In genomic region chr7:36961691-36962090, GRCh38 we compare ENCODE assay signal across 14 cellular contexts.
"Had no signal": no experiment of that assay in that cellular context is flagged by ENCODE, and none has a peak within 500 bp of the region (broad histone marks: within the 10 kb centered on the region; RNA-seq: fewer than 3 reads in every experiment).

No MANE protein-coding gene starts in this region.

- H3K9ac ChIP-seq: neural progenitor cell had no signal

- H3K27me3 ChIP-seq: gastrocnemius medialis, heart right ventricle, left lung, neural progenitor cell, ovary, sigmoid colon, testis, upper lobe of right lung had no signal

- H3K4me3 ChIP-seq: gastrocnemius medialis, heart right ventricle, left lung, neural progenitor cell, ovary, sigmoid colon, testis, upper lobe of right lung had no signal

- H3K4me2 ChIP-seq: neural progenitor cell had no signal

- H2AFZ ChIP-seq: neural progenitor cell had no signal

- DNase-seq: activated CD4-positive, alpha-beta T cell treated with anti-CD3 and anti-CD28 coated beads for 1 hour; activated CD8-positive, alpha-beta memory T cell treated with anti-CD3 and anti-CD28 coated beads, Interleukin-2, amount 50 U/mL, for 4 hours; effector memory CD8-positive, alpha-beta T cell; gastrocnemius medialis; heart right ventricle; islet precursor cell; left lung; ovary; sigmoid colon; T1000; upper lobe of right lung had no signal

- ATAC-seq: effector memory CD8-positive, alpha-beta T cell; gastrocnemius medialis; heart right ventricle; left lung; upper lobe of right lung had no signal

- H3K4me1 ChIP-seq: left lung, testis had no signal

- H3K9me3 ChIP-seq: gastrocnemius medialis, heart right ventricle, left lung, ovary, sigmoid colon, testis, upper lobe of right lung had no signal

- H3K27ac ChIP-seq: epithelial cell of prostate, gastrocnemius medialis, heart right ventricle, left lung, neural progenitor cell, ovary, sigmoid colon, testis, upper lobe of right lung had no signal

- H3K36me3 ChIP-seq: gastrocnemius medialis, heart right ventricle, left lung, neural progenitor cell, ovary, sigmoid colon, upper lobe of right lung had no signal
